Comparison of ENCODE assay signal across 18 cellular contexts in the genomic region with DNA sequence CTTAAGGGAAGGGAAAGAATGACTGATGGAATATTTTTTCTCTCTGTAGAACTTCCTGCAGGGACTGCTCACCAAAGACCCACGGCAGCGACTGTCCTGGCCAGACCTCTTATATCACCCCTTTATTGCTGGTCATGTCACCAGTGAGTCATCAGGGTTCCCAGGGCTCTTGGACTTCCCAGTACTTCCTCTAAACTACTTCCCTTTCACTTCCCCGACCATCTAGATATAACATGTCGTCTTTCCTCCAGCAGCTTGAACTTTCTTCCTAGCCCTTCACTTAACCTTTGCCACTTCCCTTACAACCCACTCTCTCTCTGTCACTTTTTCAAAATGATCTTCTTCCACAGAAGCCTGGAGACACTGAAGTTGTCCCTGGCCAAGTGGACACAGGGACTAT. TPM values are rescaled to one million over a fixed set of nuclear protein-coding genes. Genes with fewer than 3 reads are reported as not detected.
A peak's percentile ranks its signal among the peaks of the same experiment; 100 is the strongest.
DNase-seq lines count a peak whose midpoint lies in the region; FAIRE-seq and TF ChIP-seq lines count a peak whose summit lies in the region.
"Had no signal": no experiment of that assay in that cellular context is flagged by ENCODE, and none has a peak within 500 bp of the region (broad histone marks: within the 10 kb centered on the region; RNA-seq: fewer than 3 reads in every experiment).

No MANE protein-coding gene starts in this region.

- H3K4me3 ChIP-seq in HL-60 (replicated peaks; ENCODE audit: insufficient read depth, low read length) = no peak overlapping the region
- no peak overlapping the region for H3K4me3 ChIP-seq in fibroblast of villous mesenchyme (ENCODE audit: low read depth, low read length)
- H3K4me3 ChIP-seq in kidney (ENCODE audit: low read length in 2 of 2) = no peak overlapping the region
- H3K4me3 ChIP-seq: coronary artery, GM12878, lung had no signal

- DNase-seq in AML-193 (lab: John Stamatoyannopoulos, UW) (peak; percentile 39 to 57), HL-60 (ENCODE audit: low read depth in 1 of 2, low spot score in 1 of 2) (peak; percentile 61 to 63), RCC 7860 (ENCODE audit: low spot score) (peak; percentile 15), fibroblast of villous mesenchyme (ENCODE audit: low read depth) (peak; percentile 16), kidney (no peak), Kasumi-1 (lab: John Stamatoyannopoulos, UW) (no peak)
- DNase-seq in activated CD4-positive, alpha-beta T cell treated with anti-CD3 and anti-CD28 coated beads, Interleukin-2, amount 10 ng/mL, durations not matched to agents 24 days and 14 days = no peak
- DNase-seq in stimulated activated CD4-positive, alpha-beta T cell treated with anti-CD3 and anti-CD28 coated beads, Interleukin-4, amount 100 ng/mL, for 1 hour = no peak
- DNase-seq: activated CD4-positive, alpha-beta T cell treated with anti-CD3 and anti-CD28 coated beads for 1 hour; activated CD8-positive, alpha-beta memory T cell treated with anti-CD3 and anti-CD28 coated beads, Interleukin-2, amount 10 ng/mL, durations not matched to agents 7 days and 5 days; activated naive CD4-positive, alpha-beta T cell; natural killer cell; NCI-H2029; NCI-H510A treated with DMSO at 0.1 percent for 48 hours had no signal

- H3K27ac ChIP-seq in HL-60 (replicated peaks) (no peak overlapping the region), kidney (ENCODE audit: low read depth in 2 of 2, low read length in 2 of 2) (no peak overlapping the region)
- H3K27ac ChIP-seq: coronary artery had no signal

- no peaks in the 10 kb centered on the region for H3K9me3 ChIP-seq in kidney (ENCODE audit: control insufficient read depth in 1 of 2, low read length in 2 of 2)

- no peaks in the 10 kb centered on the region for H3K27me3 Mint-ChIP-seq in activated CD4-positive, alpha-beta T cell treated with anti-CD3 and anti-CD28 coated beads, Interleukin-2, amount 10 ng/mL, durations not matched to agents 24 days and 14 days
- H3K27me3 Mint-ChIP-seq: activated CD8-positive, alpha-beta memory T cell treated with anti-CD3 and anti-CD28 coated beads, Interleukin-2, amount 10 ng/mL, durations not matched to agents 7 days and 5 days; stimulated activated naive CD8-positive, alpha-beta T cell treated with anti-CD3 and anti-CD28 coated beads, Interleukin-15, Interleukin-2, amounts not matched to agents 100 ng/mL and 50 ng/mL, for 24 hours had no signal

- H3K9me3 Mint-ChIP-seq in activated CD4-positive, alpha-beta T cell treated with anti-CD3 and anti-CD28 coated beads, Interleukin-2, amount 10 ng/mL, durations not matched to agents 24 days and 14 days = no peaks in the 10 kb centered on the region
- H3K9me3 Mint-ChIP-seq: natural killer cell; stimulated activated naive CD8-positive, alpha-beta T cell treated with anti-CD3 and anti-CD28 coated beads, Interleukin-15, Interleukin-2, amounts not matched to agents 100 ng/mL and 50 ng/mL, for 24 hours had no signal

- H3K4me1 Mint-ChIP-seq in activated CD4-positive, alpha-beta T cell treated with anti-CD3 and anti-CD28 coated beads, Interleukin-2, amount 10 ng/mL, durations not matched to agents 24 days and 14 days = peaks cover 2% of the 10 kb centered on the region
- H3K4me1 Mint-ChIP-seq: activated CD8-positive, alpha-beta memory T cell treated with anti-CD3 and anti-CD28 coated beads, Interleukin-2, amount 10 ng/mL, durations not matched to agents 7 days and 5 days; natural killer cell had no signal

- TF ChIP-seq CTCF in HL-60 (IDR thresholded peaks at IDR 0.05; ENCODE audit: insufficient read depth, low read length) (no peak), fibroblast of villous mesenchyme (IDR thresholded peaks at IDR 0.05; ENCODE audit: insufficient read depth, low read depth, low read length) (no peak), kidney (IDR thresholded peaks at IDR 0.05; ENCODE audit: borderline replicate concordance, extremely low read depth, insufficient read depth) (no peak)

- no peaks in the 10 kb centered on the region for H3K4me1 ChIP-seq in kidney (ENCODE audit: control insufficient read depth in 1 of 2, insufficient read depth in 1 of 2, low read depth in 1 of 2, low read length in 2 of 2)

- H3K9ac ChIP-seq in kidney (ENCODE audit: low read length in 2 of 2) = no peak overlapping the region

- no peak overlapping the region for H3K4me3 Mint-ChIP-seq in activated CD4-positive, alpha-beta T cell treated with anti-CD3 and anti-CD28 coated beads, Interleukin-2, amount 10 ng/mL, durations not matched to agents 24 days and 14 days
- H3K4me3 Mint-ChIP-seq: activated CD8-positive, alpha-beta memory T cell treated with anti-CD3 and anti-CD28 coated beads, Interleukin-2, amount 10 ng/mL, durations not matched to agents 7 days and 5 days; natural killer cell; stimulated activated naive CD8-positive, alpha-beta T cell treated with anti-CD3 and anti-CD28 coated beads, Interleukin-15, Interleukin-2, amounts not matched to agents 100 ng/mL and 50 ng/mL, for 24 hours had no signal

- no peak for FAIRE-seq in RCC 7860 (lab: Jason Lieb, UNC)
- FAIRE-seq in kidney (lab: Jason Lieb, UNC) = no peak
- FAIRE-seq: GM12878 had no signal

- H3K36me3 ChIP-seq in kidney (ENCODE audit: control insufficient read depth in 1 of 2, insufficient read depth in 2 of 2, low read length in 2 of 2) = peaks cover 15 to 20% of the 10 kb centered on the region in 2 donors

- H3K27me3 ChIP-seq in HL-60 (ENCODE audit: insufficient read depth, poor library complexity, severe bottlenecking) = no peaks in the 10 kb centered on the region

- intact Hi-C loops in kidney (cut with DNase I) = no loop called here
- intact Hi-C loops in activated CD4-positive, alpha-beta T cell treated with anti-CD3 and anti-CD28 coated beads, Interleukin-2, amount 10 ng/mL, durations not matched to agents 24 days and 14 days (cut with micrococcal nuclease) = no loop called here

- no peak overlapping the region for H3K27ac Mint-ChIP-seq in activated CD4-positive, alpha-beta T cell treated with anti-CD3 and anti-CD28 coated beads, Interleukin-2, amount 10 ng/mL, durations not matched to agents 24 days and 14 days
- H3K27ac Mint-ChIP-seq: activated CD8-positive, alpha-beta memory T cell treated with anti-CD3 and anti-CD28 coated beads, Interleukin-2, amount 10 ng/mL, durations not matched to agents 7 days and 5 days; natural killer cell; stimulated activated naive CD8-positive, alpha-beta T cell treated with anti-CD3 and anti-CD28 coated beads, Interleukin-15, Interleukin-2, amounts not matched to agents 100 ng/mL and 50 ng/mL, for 24 hours had no signal

- H3K36me3 Mint-ChIP-seq in activated CD4-positive, alpha-beta T cell treated with anti-CD3 and anti-CD28 coated beads, Interleukin-2, amount 10 ng/mL, durations not matched to agents 24 days and 14 days (ENCODE audit: low read depth) = peaks cover 5% of the 10 kb centered on the region
- H3K36me3 Mint-ChIP-seq: activated CD8-positive, alpha-beta memory T cell treated with anti-CD3 and anti-CD28 coated beads, Interleukin-2, amount 10 ng/mL, durations not matched to agents 7 days and 5 days; natural killer cell had no signal

RNA-seq across cellular contexts. Expression of a gene that starts 7.2 kb away (rescaled TPM):
- 23.7 and 23.8 TPM in 2 replicates for total RNA-seq in fibroblast of villous mesenchyme
- 53.7 TPM for total RNA-seq in kidney
- polyA plus RNA-seq in kidney (ENCODE audit: insufficient read depth, low read depth, low replicate concordance) = 18.5 TPM
- total RNA-seq in activated CD4-positive, alpha-beta T cell treated with anti-CD3 and anti-CD28 coated beads, Interleukin-2, amount 10 ng/mL, durations not matched to agents 24 days and 14 days = 20.2 and 21.3 TPM in 2 replicates

RNA-seq across cellular contexts. Expression of a gene that starts 7.3 kb away (rescaled TPM):
- 37.4 and 38.4 TPM in 2 replicates for total RNA-seq in fibroblast of villous mesenchyme
- 30.2 TPM for total RNA-seq in kidney
- polyA plus RNA-seq in kidney (ENCODE audit: insufficient read depth, low read depth, low replicate concordance) = 27.8 TPM
- total RNA-seq in activated CD4-positive, alpha-beta T cell treated with anti-CD3 and anti-CD28 coated beads, Interleukin-2, amount 10 ng/mL, durations not matched to agents 24 days and 14 days = 23.6 and 28.8 TPM in 2 replicates

RNA-seq across cellular contexts. Expression of a gene that starts 19.6 kb away (rescaled TPM):
- total RNA-seq in fibroblast of villous mesenchyme (28.9 and 29.3 TPM in 2 replicates), kidney (43.3 TPM)
- 40.7 TPM for polyA plus RNA-seq in kidney (ENCODE audit: insufficient read depth, low read depth, low replicate concordance)
- total RNA-seq in activated CD4-positive, alpha-beta T cell treated with anti-CD3 and anti-CD28 coated beads, Interleukin-2, amount 10 ng/mL, durations not matched to agents 24 days and 14 days = 92.9 and 94.4 TPM in 2 replicates

RNA-seq across cellular contexts. Expression of a gene that starts 19.7 kb away (rescaled TPM):
- total RNA-seq in fibroblast of villous mesenchyme (14.7 and 14.8 TPM in 2 replicates), kidney (33.6 TPM)
- polyA plus RNA-seq in kidney (ENCODE audit: insufficient read depth, low read depth, low replicate concordance) = 3.7 TPM
- 59.6 and 60.9 TPM in 2 replicates for total RNA-seq in activated CD4-positive, alpha-beta T cell treated with anti-CD3 and anti-CD28 coated beads, Interleukin-2, amount 10 ng/mL, durations not matched to agents 24 days and 14 days

RNA-seq across cellular contexts. Expression of a gene that starts 31.5 kb away (rescaled TPM):
- total RNA-seq in fibroblast of villous mesenchyme (12.6 and 19.9 TPM in 2 replicates), kidney (30.7 TPM)
- 7.6 TPM for polyA plus RNA-seq in kidney (ENCODE audit: insufficient read depth, low read depth, low replicate concordance)
- total RNA-seq in activated CD4-positive, alpha-beta T cell treated with anti-CD3 and anti-CD28 coated beads, Interleukin-2, amount 10 ng/mL, durations not matched to agents 24 days and 14 days = 66.1 and 71.2 TPM in 2 replicates

Comparison
In these comparisons a context has a peak if more than half of its experiments do, and no peak if none do; other contexts are left out.
1. DNase-seq: peak in AML-193 (2 of 2), HL-60 (2 of 2), RCC 7860 (single experiment) and fibroblast of villous mesenchyme (single experiment); none in kidney (single experiment), activated CD4-positive, alpha-beta T cell treated with anti-CD3 and anti-CD28 coated beads, Interleukin-2, amount 10 ng/mL, durations not matched to agents 24 days and 14 days (single experiment), Kasumi-1 (0 of 2) and stimulated activated CD4-positive, alpha-beta T cell treated with anti-CD3 and anti-CD28 coated beads, Interleukin-4, amount 100 ng/mL, for 1 hour (single experiment).